ENCODE assay signal across 8 cellular contexts in the genomic region with DNA sequence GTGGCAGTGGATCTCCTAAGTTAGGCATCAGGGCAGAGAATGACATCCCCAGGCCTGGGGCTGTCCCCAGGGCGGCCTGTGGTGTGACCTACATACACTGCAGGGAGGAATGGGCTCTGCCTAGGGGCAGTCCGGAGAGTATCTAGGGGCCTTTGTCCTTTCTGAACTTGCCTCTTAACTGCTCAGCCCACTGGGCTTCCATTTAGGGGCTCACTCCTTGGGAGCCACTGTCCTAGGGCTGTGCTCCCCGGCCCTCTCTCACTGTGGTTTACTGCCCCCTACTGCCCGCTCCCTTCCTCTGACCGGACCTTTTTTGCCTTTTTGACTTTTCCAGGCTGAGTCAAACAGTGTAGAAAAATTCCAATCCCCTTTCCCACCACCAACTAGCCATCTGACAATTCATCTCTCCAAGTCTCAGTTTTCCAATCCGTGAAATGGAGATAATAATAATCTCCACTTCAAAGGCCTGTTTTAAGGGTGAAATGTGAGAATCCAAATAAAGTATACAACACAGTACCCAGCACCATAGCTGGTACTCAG.
DNase-seq lines count a peak whose midpoint lies in the region; ATAC-seq, FAIRE-seq and TF ChIP-seq lines count a peak whose summit lies in the region.

No MANE protein-coding gene starts in this region.

- H3K79me2 ChIP-seq in HCT116 (ENCODE audit: insufficient read depth, low read length): no peaks in the 10 kb centered on the region

- H3K9me2 ChIP-seq in HCT116 (ENCODE audit: insufficient read depth): no peaks in the 10 kb centered on the region

- H3K4me1 ChIP-seq in HCT116 (ENCODE audit: control insufficient read depth in 1 of 2, insufficient read depth in 2 of 2, low read length in 2 of 2): no peaks in the 10 kb centered on the region
- H3K4me1 ChIP-seq in pancreas: no peaks in the 10 kb centered on the region

- no TSS peak for BruUV-seq in HCT116 (replicated peaks; lab: Mats Ljungman, UMichigan)

- TF ChIP-seq RAD21 in HCT116 (IDR thresholded peaks at IDR 0.05; ENCODE audit: low read depth): peak; percentile 92

- CTCF ChIA-PET in HCT116 (lab: Charles Lee): interaction anchor here (0.6 to 5.7 kb wide), 5 partner anchors 183 to 284 kb away, joined by 3 to 41 read pairs (median 4); a partner anchor contains a TSS

- H4K20me1 ChIP-seq in HCT116 (ENCODE audit: insufficient read depth): no peaks in the 10 kb centered on the region

- H3K4me3 ChIP-seq in HCT116 (replicated peaks in 1 of 2; ENCODE audit: low read depth in 1 of 2, low read length in 2 of 2): no peak overlapping the region
- no peak overlapping the region for H3K4me3 ChIP-seq in pancreas

- peak; percentile 90 for TF ChIP-seq CTCF in C4-2B (conservative IDR thresholded peaks at IDR 0.05)
- peak; percentile 79 to 88 (median 81); a peak in 5 of 6 replicates for TF ChIP-seq CTCF in HCT116 (IDR thresholded peaks at IDR 0.05 in 2 of 3, conservative IDR thresholded peaks at IDR 0.05 in 1 of 3; ENCODE audit: borderline replicate concordance in 1 of 3, insufficient read depth in 1 of 3, low read depth in 2 of 3, low read length in 2 of 3)
- peak; percentile 35 to 58 (median 54) for TF ChIP-seq CTCF in pancreas (IDR thresholded peaks at IDR 0.05)

- intact Hi-C loops in HCT116 (cut with micrococcal nuclease) (loop anchor here (1.0 to 5.0 kb wide), 2 partner anchors 233 to 276 kb away; a partner anchor contains a TSS), pancreas (cut with DNase I) (loop anchor here in 2 of 3 donors (5.0 to 10.0 kb wide), 2 partner anchors 139 to 236 kb away; no protein-coding TSS in a partner anchor)

- ATAC-seq in HCT116 (peak; percentile 97), pancreas (peak; percentile 68 to 94 (median 93)), GM18861 (IDR thresholded peaks at IDR 0.05; ENCODE audit: unreplicated experiment) (no peak)

- no peaks in the 10 kb centered on the region for H3K9me3 ChIP-seq in HCT116 (ENCODE audit: control insufficient read depth in 1 of 2, insufficient read depth in 1 of 2, low read depth in 1 of 2, low read length in 2 of 2)
- H3K9me3 ChIP-seq in pancreas: no peaks in the 10 kb centered on the region

- H3K36me3 ChIP-seq in HCT116 (ENCODE audit: control insufficient read depth in 1 of 2, insufficient read depth in 2 of 2, low read length in 2 of 2): no peaks in the 10 kb centered on the region
- H3K36me3 ChIP-seq in pancreas: no peaks in the 10 kb centered on the region

- no peak for FAIRE-seq in pancreas (lab: Jason Lieb, UNC)

- no peak overlapping the region for H3K9ac ChIP-seq in HCT116 (ENCODE audit: low read length)

- POLR2A ChIA-PET in HCT116 (lab: Charles Lee): no interaction called here

- no peak overlapping the region for H3K27ac ChIP-seq in C4-2B
- H3K27ac ChIP-seq in HCT116 (ENCODE audit: low read depth, low read length): no peak overlapping the region
- no peak overlapping the region for H3K27ac ChIP-seq in pancreas

- peak overlapping the region; percentile 73 for H2AFZ ChIP-seq in HCT116 (ENCODE audit: low read depth, low read length, poor library complexity, severe bottlenecking)

- RAD21 ChIA-PET in HCT116 (lab: Charles Lee; ENCODE audit: low non-redundant PET in 1 of 2, low total read pairs in 2 of 2, uncharacterized antibody in 2 of 2, unreplicated experiment in 2 of 2): interaction anchor here (0.8 to 2.0 kb wide), 3 partner anchors 178 to 233 kb away, joined by 4 to 11 read pairs (median 10); no protein-coding TSS in a partner anchor

- TF ChIP-seq POLR2A in HCT116 (IDR thresholded peaks at IDR 0.05; ENCODE audit: borderline replicate concordance, extremely low read depth, insufficient read depth, insufficient read length): no peak

- no peak overlapping the region for H3K4me2 ChIP-seq in HCT116 (ENCODE audit: low read length)

- DNase-seq in HCT116 (ENCODE audit: low read depth, low spot score) (peak; percentile 44), RKO (ENCODE audit: low spot score) (peak; percentile 39), globus pallidus (ENCODE audit: low spot score) (peak; percentile 25), pancreas (peak in 5 of 6 donors; percentile 19 to 78 (median 57)), ureter (ENCODE audit: low spot score) (peak; percentile 69)
- peak; percentile 6 for DNase-seq in activated effector memory CD4-positive, alpha-beta T cell treated with Interleukin-2 at 50 U/mL for 16 hours

- H3K27me3 ChIP-seq in HCT116 (ENCODE audit: insufficient read depth, low read length) (no peaks in the 10 kb centered on the region), pancreas (no peaks in the 10 kb centered on the region)

- WGBS in pancreas, 2 donors: 25 to 31% methylated on average over 6 of the region's 6 CpGs

TF ChIP-seq in HCT116, 20 proteins besides CTCF, POLR2A, EP300 and RAD21:
- TF ChIP-seq EZH2phosphoT487 (IDR thresholded peaks at IDR 0.05; ENCODE audit: borderline replicate concordance) (no peak), SRF (IDR thresholded peaks at IDR 0.05; ENCODE audit: low read depth) (peak; percentile 25; the same call in 1 of the 2 replicates), ZFX (IDR thresholded peaks at IDR 0.05) (no peak), EGR1 (IDR thresholded peaks at IDR 0.05; ENCODE audit: low read depth) (no peak), JUND (IDR thresholded peaks at IDR 0.05) (0 out of 2 replicates have a peak, but pooled peaks have one; percentile 15)

Comparison
In these comparisons a context has a peak if more than half of its experiments do, and no peak if none do; other contexts are left out.
1. DNase-seq: peak in every context shown above with its lines; median percentile 69 in ureter; 57 in pancreas; 44 in HCT116; 39 in RKO; 25 in globus pallidus; 6 in activated effector memory CD4-positive, alpha-beta T cell treated with Interleukin-2 at 50 U/mL for 16 hours.